Comparison of ENCODE assay signal across 18 cellular contexts in genomic region chr22:49850959-49851815, GRCh38. TPM values are rescaled to one million over a fixed set of nuclear protein-coding genes. Genes with fewer than 3 reads are reported as not detected.
DNase-seq lines count a peak whose midpoint lies in the region; ATAC-seq, FAIRE-seq and TF ChIP-seq lines count a peak whose summit lies in the region.
"Had no signal": no experiment of that assay in that cellular context is flagged by ENCODE, and none has a peak within 500 bp of the region (broad histone marks: within the 10 kb centered on the region; RNA-seq: fewer than 3 reads in every experiment).

No MANE protein-coding gene starts in this region.

- H3K9me3 ChIP-seq in H1 (ENCODE audit: insufficient read depth in 2 of 2, low read depth in 1 of 2, low read length in 1 of 2): no peaks in the 10 kb centered on the region

- DNase-seq in activated T-cell treated with anti-CD3 and anti-CD28 coated beads, Interleukin-2, amount 50 U/mL, for 4 hours: no peak
- no peak for DNase-seq in activated T-cell treated with anti-CD3 and anti-CD28 coated beads, Interleukin-2, amount 50 U/mL, for 1 hour
- DNase-seq in T-cell (no peak), H1 (ENCODE audit: low read depth in 1 of 2, low spot score in 2 of 2) (no peak), mucosa of gallbladder (ENCODE audit: low spot score) (no peak), NCI-H748 (lab: John Stamatoyannopoulos, UW; ENCODE audit: unreplicated experiment) (no peak), HEK293T (ENCODE audit: extremely low spot score) (no peak)
- DNase-seq in stimulated activated effector memory CD8-positive, alpha-beta T cell treated with anti-CD3 and anti-CD28 coated beads, Interleukin-12 subunit alpha, Interleukin-12 subunit beta, amount 100 ng/mL, for 72 hours (ENCODE audit: low spot score in 2 of 2): no peak
- DNase-seq: DMS153; dorsolateral prefrontal cortex; GOT3; hippocampal formation; IMR-90; NCI-H446; OCI-M1; stimulated activated CD4-positive, alpha-beta T cell treated with anti-CD3 and anti-CD28 coated beads, Interleukin-2, amount 100 ng/mL, for 48 hours had no signal

- TF ChIP-seq CTCF in H1 (IDR thresholded peaks at IDR 0.05; ENCODE audit: control extremely low read depth in 1 of 3, insufficient read depth in 1 of 3, low read depth in 1 of 3, low read length in 3 of 3): no peak

- no peak overlapping the region for H4K5ac ChIP-seq in H1 (ENCODE audit: insufficient read length, low read depth, low read length)

- peaks cover 11 to 20% of the 10 kb centered on the region in 2 experiments for H4K20me1 ChIP-seq in H1 (replicated peaks in 1 of 2; ENCODE audit: control insufficient read depth in 1 of 2, insufficient read depth in 2 of 2, low read length in 2 of 2)

- FAIRE-seq in H1 (lab: Jason Lieb, UNC): no peak

- H3K23me2 ChIP-seq in H1 (ENCODE audit: low read depth, low read length): peaks cover 22% of the 10 kb centered on the region

- no peak overlapping the region for H3K18ac ChIP-seq in H1 (ENCODE audit: extremely low read depth, low read length)

- no peak overlapping the region for H2BK20ac ChIP-seq in H1 (ENCODE audit: low read length)

- no peak for TF ChIP-seq RAD21 in H1 (IDR thresholded peaks at IDR 0.05 in 1 of 2, conservative IDR thresholded peaks at IDR 0.05 in 1 of 2; ENCODE audit: low read depth in 2 of 2, low read length in 2 of 2)

- no peak overlapping the region; a peak in 1 of 4 replicates for H3K4me2 ChIP-seq in H1 (ENCODE audit: insufficient read depth in 1 of 2, low read depth in 2 of 2, low read length in 2 of 2)

- no peak overlapping the region for H3K27ac ChIP-seq in H1 (ENCODE audit: low read depth, low read length)
- H3K27ac ChIP-seq: dorsolateral prefrontal cortex had no signal

- H3K27me3 Mint-ChIP-seq in activated T-cell treated with anti-CD3 and anti-CD28 coated beads, Interleukin-2, amount 50 U/mL, for 4 hours (ENCODE audit: low read depth): peaks cover 5% of the 10 kb centered on the region
- peaks cover 0 to 4% of the 10 kb centered on the region in 2 donors for H3K27me3 Mint-ChIP-seq in T-cell

- no peak overlapping the region for H3K56ac ChIP-seq in H1 (replicated peaks; ENCODE audit: insufficient read length, low read depth, low read length)

- H2AFZ ChIP-seq in H1 (ENCODE audit: low read length): no peak overlapping the region

- no peak overlapping the region for H3K4ac ChIP-seq in H1 (replicated peaks; ENCODE audit: insufficient read length, low read depth, low read length)

- no peak overlapping the region for H4K91ac ChIP-seq in H1 (replicated peaks; ENCODE audit: insufficient read length, low read length)

- no peaks in the 10 kb centered on the region for H3K36me3 Mint-ChIP-seq in activated T-cell treated with anti-CD3 and anti-CD28 coated beads, Interleukin-2, amount 50 U/mL, for 4 hours (ENCODE audit: insufficient read depth)
- no peaks in the 10 kb centered on the region for H3K36me3 Mint-ChIP-seq in T-cell
- H3K36me3 Mint-ChIP-seq in stimulated activated effector memory CD8-positive, alpha-beta T cell treated with anti-CD3 and anti-CD28 coated beads, Interleukin-12 subunit alpha, Interleukin-12 subunit beta, amount 100 ng/mL, for 72 hours: peaks cover 25% of the 10 kb centered on the region

- peaks cover 46 to 63% (median 58%) of the 10 kb centered on the region in 4 experiments for H3K27me3 ChIP-seq in H1 (replicated peaks in 1 of 4; ENCODE audit: control insufficient read depth in 3 of 4, extremely low read depth in 1 of 4, insufficient read depth in 3 of 4, low read length in 3 of 4)

- peaks cover 44% of the 10 kb centered on the region for H3K4me1 Mint-ChIP-seq in activated T-cell treated with anti-CD3 and anti-CD28 coated beads, Interleukin-2, amount 50 U/mL, for 4 hours (ENCODE audit: low read depth)
- peaks cover 37 to 47% (median 43%) of the 10 kb centered on the region in 3 donors for H3K4me1 Mint-ChIP-seq in T-cell
- H3K4me1 Mint-ChIP-seq in stimulated activated effector memory CD8-positive, alpha-beta T cell treated with anti-CD3 and anti-CD28 coated beads, Interleukin-12 subunit alpha, Interleukin-12 subunit beta, amount 100 ng/mL, for 72 hours: peaks cover 34% of the 10 kb centered on the region

- peaks cover 11% of the 10 kb centered on the region for H3K79me1 ChIP-seq in H1 (ENCODE audit: low read depth, low read length)

- H3K9ac ChIP-seq in H1 (replicated peaks in 1 of 4; ENCODE audit: extremely low read depth in 1 of 4, low read depth in 3 of 4, low read length in 3 of 4): no peak overlapping the region

- peaks cover 6 to 20% of the 10 kb centered on the region in 2 experiments; a peak in 2 of 4 replicates for H3K79me2 ChIP-seq in H1 (ENCODE audit: control insufficient read depth in 1 of 2, insufficient read depth in 2 of 2, low read length in 2 of 2)

- TF ChIP-seq EP300 in H1 (IDR thresholded peaks at IDR 0.05; ENCODE audit: borderline replicate concordance in 1 of 2, low read depth in 2 of 2, low read length in 2 of 2): no peak

- WGBS in H1 (ENCODE audit: extremely low coverage in 1 of 2, insufficient coverage in 1 of 2, insufficient read length in 1 of 2, insufficient replicate concordance in 2 of 2, low coverage in 1 of 2, low lambda C conversion rate in 2 of 2, missing lambda C conversion rate in 1 of 2), 2 experiments: 75% methylated on average over 11 of the region's 11 CpGs; no CpG with 5 or more reads in 1 of the 2 experiments

- H3K4me3 Mint-ChIP-seq in activated T-cell treated with anti-CD3 and anti-CD28 coated beads, Interleukin-2, amount 50 U/mL, for 4 hours: peak overlapping the region; percentile 75
- peak overlapping the region; percentile 61 to 71 (median 63) for H3K4me3 Mint-ChIP-seq in T-cell
- peak overlapping the region; percentile 54 for H3K4me3 Mint-ChIP-seq in stimulated activated effector memory CD8-positive, alpha-beta T cell treated with anti-CD3 and anti-CD28 coated beads, Interleukin-12 subunit alpha, Interleukin-12 subunit beta, amount 100 ng/mL, for 72 hours

- CTCF ChIA-PET in T-cell (lab: Charles Lee) (no interaction called here), H1 (lab: Charles Lee; ENCODE audit: partially characterized antibody) (no interaction called here), HEK293T (lab: Yijun Ruan, JAX) (no interaction called here)

- peaks cover 4 to 11% (median 6%) of the 10 kb centered on the region in 4 experiments; a peak in 6 of 7 replicates for H3K4me1 ChIP-seq in H1 (replicated peaks in 1 of 4; ENCODE audit: control insufficient read depth in 3 of 4, insufficient read depth in 4 of 4, low read length in 3 of 4)

- H2BK120ac ChIP-seq in H1 (replicated peaks; ENCODE audit: low read depth, low read length): no peak overlapping the region

- peak overlapping the region; percentile 59 to 72 for H3K27ac Mint-ChIP-seq in T-cell
- H3K27ac Mint-ChIP-seq in stimulated activated effector memory CD8-positive, alpha-beta T cell treated with anti-CD3 and anti-CD28 coated beads, Interleukin-12 subunit alpha, Interleukin-12 subunit beta, amount 100 ng/mL, for 72 hours: peak overlapping the region; percentile 66

- no peak for TF ChIP-seq POLR2A in H1 (IDR thresholded peaks at IDR 0.05; ENCODE audit: control extremely low read depth in 1 of 2, low read depth in 2 of 2, low read length in 2 of 2)

- no peak overlapping the region for H3K14ac ChIP-seq in H1 (ENCODE audit: insufficient read length)

- POLR2A ChIA-PET in T-cell (lab: Charles Lee): interaction anchor here in 1 of 2 donors (0.6 kb wide), 1 partner anchor 490 kb away, joined by 3 read pairs; no protein-coding TSS in a partner anchor
- POLR2A ChIA-PET in H1 (lab: Charles Lee; ENCODE audit: partially characterized antibody): interaction anchor here (0.6 to 1.0 kb wide), 2 partner anchors 12 to 45 kb away, joined by 3 to 4 read pairs; no protein-coding TSS in a partner anchor
- POLR2A ChIA-PET in HEK293T (lab: Yijun Ruan, JAX): interaction anchor here (1.5 kb wide), 1 partner anchor 8 kb away, joined by 3 read pairs; no protein-coding TSS in a partner anchor

- no peaks in the 10 kb centered on the region for H3K9me3 Mint-ChIP-seq in activated T-cell treated with anti-CD3 and anti-CD28 coated beads, Interleukin-2, amount 50 U/mL, for 4 hours
- H3K9me3 Mint-ChIP-seq in T-cell: no peaks in the 10 kb centered on the region
- H3K9me3 Mint-ChIP-seq in stimulated activated effector memory CD8-positive, alpha-beta T cell treated with anti-CD3 and anti-CD28 coated beads, Interleukin-12 subunit alpha, Interleukin-12 subunit beta, amount 100 ng/mL, for 72 hours: no peaks in the 10 kb centered on the region

- no peak overlapping the region for H3K23ac ChIP-seq in H1 (ENCODE audit: insufficient read length)

- H2BK15ac ChIP-seq in H1 (ENCODE audit: low read length): no peak overlapping the region

- H2BK12ac ChIP-seq in H1 (ENCODE audit: low read depth, low read length): 0 out of 2 replicates have a peak overlapping the region, but pooled peaks have one; percentile 27

- H3K36me3 ChIP-seq in H1 (ENCODE audit: control insufficient read depth in 2 of 4, insufficient read depth in 4 of 4, low read length in 3 of 4): peaks cover 0 to 16% (median 0%) of the 10 kb centered on the region in 4 experiments; a peak in 1 of 8 replicates

- no peak for ATAC-seq in activated T-cell treated with anti-CD3 and anti-CD28 coated beads, Interleukin-2, amount 50 U/mL, for 4 hours
- ATAC-seq in T-cell (replicated peaks in 1 of 4): no peak
- ATAC-seq in stimulated activated effector memory CD8-positive, alpha-beta T cell treated with anti-CD3 and anti-CD28 coated beads, Interleukin-12 subunit alpha, Interleukin-12 subunit beta, amount 100 ng/mL, for 72 hours: no peak
- ATAC-seq: left lobe of liver, right cardiac atrium had no signal

- peak overlapping the region; percentile 75; the same call in 1 of the 2 replicates for H2AK5ac ChIP-seq in H1 (ENCODE audit: low read depth, low read length)

- no peak overlapping the region for H3K4me3 ChIP-seq in H1 (ENCODE audit: extremely low read depth in 1 of 4, insufficient read depth in 2 of 4, low read depth in 3 of 4, low read length in 4 of 4)
- H3K4me3 ChIP-seq: dorsolateral prefrontal cortex had no signal

- no peak overlapping the region for H2BK5ac ChIP-seq in H1 (ENCODE audit: low read depth, low read length)

- H4K8ac ChIP-seq in H1 (ENCODE audit: extremely low read depth, insufficient read depth, low read length): no peak overlapping the region

RNA-seq across cellular contexts. Expression of gene ZBED4, which starts 2.5 kb away (rescaled TPM):
- total RNA-seq in activated T-cell treated with anti-CD3 and anti-CD28 coated beads, Interleukin-2, amount 50 U/mL, for 4 hours: 10 to 100 TPM; 16.5 to 17.7 (median 16.8) TPM
- total RNA-seq in T-cell: 10 to 100 TPM; 16.7 to 19.5 (median 18.3) TPM
- total RNA-seq in H1 (2021; fragmentation: NEBNext Ultra II Directional; extraction: Animal tissue kit (Norgen Biotek cat#: 25700)): 28.3 TPM in 2 replicates
- polyA plus RNA-seq in H1 (2011; rRNA removed): 11.0 and 14.5 TPM in 2 replicates
- polyA plus RNA-seq in H1 (2011; cell fraction: cytosol; rRNA removed): 10.6 TPM
- polyA plus RNA-seq in H1 (2011; cell fraction: nucleus; rRNA removed): 15.8 TPM
- polyA plus RNA-seq in H1 (2012, experiment 1 of 2): 15.1 to 18.5 TPM (median 17.5 TPM) in 4 replicates
- polyA plus RNA-seq in H1 (2012, experiment 2 of 2): 7.3 TPM
- 14.2 TPM for polyA plus RNA-seq in H1 (2013, experiment 1 of 2)
- 14.2 TPM for polyA plus RNA-seq in H1 (2013, experiment 2 of 2)
- 12.9 and 14.6 TPM in 2 replicates for polyA minus RNA-seq in H1 (2011; rRNA and poly(A)+ RNA removed)
- polyA minus RNA-seq in H1 (2011; cell fraction: cytosol; rRNA and poly(A)+ RNA removed): 16.2 TPM
- polyA minus RNA-seq in H1 (2011; cell fraction: nucleus; rRNA and poly(A)+ RNA removed): 14.9 TPM
- total RNA-seq in mucosa of gallbladder: 11.2 TPM

RNA-seq across cellular contexts. Expression of gene BRD1, which starts 23.5 kb away (rescaled TPM):
- 10 to 100 TPM; 26.8 to 34.9 (median 32.3) TPM for total RNA-seq in activated T-cell treated with anti-CD3 and anti-CD28 coated beads, Interleukin-2, amount 50 U/mL, for 4 hours
- total RNA-seq in T-cell: 100 to 1,000 TPM in 2 of 5 donors, 10 to 100 TPM in 3; 86.4 to 140 (median 92.9) TPM
- 34.0 and 35.7 TPM in 2 replicates for total RNA-seq in H1 (2021; fragmentation: NEBNext Ultra II Directional; extraction: Animal tissue kit (Norgen Biotek cat#: 25700))
- polyA plus RNA-seq in H1 (2011; rRNA removed): 6.8 and 11.4 TPM in 2 replicates
- polyA plus RNA-seq in H1 (2011; cell fraction: cytosol; rRNA removed): 9.0 TPM
- polyA plus RNA-seq in H1 (2011; cell fraction: nucleus; rRNA removed): 27.1 TPM
- polyA plus RNA-seq in H1 (2012, experiment 1 of 2): 19.0 to 25.1 TPM (median 23.0 TPM) in 4 replicates
- polyA plus RNA-seq in H1 (2012, experiment 2 of 2): 15.0 TPM
- polyA plus RNA-seq in H1 (2013, experiment 1 of 2): 13.9 TPM
- 13.1 TPM for polyA plus RNA-seq in H1 (2013, experiment 2 of 2)
- polyA minus RNA-seq in H1 (2011; rRNA and poly(A)+ RNA removed): 10.0 and 12.5 TPM in 2 replicates
- 20.6 TPM for polyA minus RNA-seq in H1 (2011; cell fraction: cytosol; rRNA and poly(A)+ RNA removed)
- 24.8 TPM for polyA minus RNA-seq in H1 (2011; cell fraction: nucleus; rRNA and poly(A)+ RNA removed)
- total RNA-seq in mucosa of gallbladder: 45.3 TPM
